In the genomic region with DNA sequence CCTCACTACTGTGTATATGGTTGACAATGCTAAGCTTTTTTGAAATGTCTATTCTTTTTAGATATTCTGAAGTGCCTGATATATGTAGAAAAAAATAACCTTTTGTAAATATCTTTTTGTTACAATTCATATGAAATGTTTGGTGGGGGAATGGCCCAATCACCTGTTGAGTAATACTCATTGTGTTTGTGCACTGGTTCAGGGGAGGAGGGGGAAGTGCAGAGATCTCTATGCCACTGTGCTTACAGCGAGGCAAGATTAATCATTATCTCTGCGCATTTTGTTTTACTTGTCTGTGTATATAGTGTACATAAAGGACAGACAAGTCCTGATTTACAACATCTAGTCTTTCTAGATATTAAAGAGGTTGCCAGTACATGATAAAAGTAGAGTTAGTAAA, we compare ENCODE assay signal across 19 cellular contexts. TPM values are rescaled to one million over a fixed set of nuclear protein-coding genes. Genes with fewer than 3 reads are reported as not detected.
DNase-seq lines count a peak whose midpoint lies in the region; ATAC-seq lines count a peak whose summit lies in the region.
"Had no signal": no experiment of that assay in that cellular context is flagged by ENCODE, and none has a peak within 500 bp of the region (broad histone marks: within the 10 kb centered on the region; RNA-seq: fewer than 3 reads in every experiment).

No MANE protein-coding gene starts in this region.

- DNase-seq in activated naive CD4-positive, alpha-beta T cell treated with anti-CD3 and anti-CD28 coated beads for 36 hours, result no peak
- no peak for DNase-seq in activated naive CD4-positive, alpha-beta T cell treated with anti-CD3 and anti-CD28 coated beads, Interleukin-2, amount 50 U/mL, for 72 hours (ENCODE audit: low spot score in 2 of 2)
- DNase-seq in NOMO-1 treated with DMSO at 0.1 percent for 48 hours (lab: John Stamatoyannopoulos, UW; ENCODE audit: unreplicated experiment) (peak; percentile 20), left kidney (ENCODE audit: low read depth, low spot score) (peak; percentile 49), HCEC 1CT (no peak)
- no peak for DNase-seq in activated T-cell treated with anti-CD3 and anti-CD28 coated beads, Interleukin-2, amount 50 U/mL, for 4 hours
- DNase-seq: activated naive CD8-positive, alpha-beta T cell treated with anti-CD3 and anti-CD28 coated beads, Interleukin-2, amount 10 ng/mL, durations not matched to agents 7 days and 5 days; body of pancreas; DMS153; effector memory CD4-positive, alpha-beta T cell; GM23248; Kasumi-1; mesendoderm; sigmoid colon had no signal

- no peaks in the 10 kb centered on the region for H3K9me3 Mint-ChIP-seq in activated naive CD4-positive, alpha-beta T cell treated with anti-CD3 and anti-CD28 coated beads for 36 hours
- H3K9me3 Mint-ChIP-seq in activated naive CD4-positive, alpha-beta T cell treated with anti-CD3 and anti-CD28 coated beads, Interleukin-2, amount 50 U/mL, for 72 hours, result no peaks in the 10 kb centered on the region
- no peaks in the 10 kb centered on the region for H3K9me3 Mint-ChIP-seq in activated T-cell treated with anti-CD3 and anti-CD28 coated beads, Interleukin-2, amount 50 U/mL, for 4 hours
- H3K9me3 Mint-ChIP-seq: activated naive CD8-positive, alpha-beta T cell treated with anti-CD3 and anti-CD28 coated beads, Interleukin-2, amount 10 ng/mL, durations not matched to agents 7 days and 5 days; natural killer cell treated with Interleukin-12 subunit alpha and Interleukin-12 subunit beta and Interleukin-15 and Interleukin-18, amount 100 ng/mL, for 72 hours had no signal

- intact Hi-C loops in activated naive CD4-positive, alpha-beta T cell treated with anti-CD3 and anti-CD28 coated beads for 36 hours (cut with micrococcal nuclease), result no loop called here

- peaks cover 25% of the 10 kb centered on the region for H3K27me3 Mint-ChIP-seq in activated naive CD4-positive, alpha-beta T cell treated with anti-CD3 and anti-CD28 coated beads for 36 hours (ENCODE audit: low read depth)
- H3K27me3 Mint-ChIP-seq in activated T-cell treated with anti-CD3 and anti-CD28 coated beads, Interleukin-2, amount 50 U/mL, for 4 hours (ENCODE audit: low read depth), result peaks cover 16% of the 10 kb centered on the region

- peaks cover 14% of the 10 kb centered on the region for H3K36me3 Mint-ChIP-seq in activated naive CD4-positive, alpha-beta T cell treated with anti-CD3 and anti-CD28 coated beads for 36 hours (ENCODE audit: low read depth)
- peaks cover 11 to 20% of the 10 kb centered on the region in 2 donors for H3K36me3 Mint-ChIP-seq in activated naive CD4-positive, alpha-beta T cell treated with anti-CD3 and anti-CD28 coated beads, Interleukin-2, amount 50 U/mL, for 72 hours
- peaks cover 14% of the 10 kb centered on the region for H3K36me3 Mint-ChIP-seq in activated T-cell treated with anti-CD3 and anti-CD28 coated beads, Interleukin-2, amount 50 U/mL, for 4 hours (ENCODE audit: insufficient read depth)

- CTCF ChIA-PET in activated naive CD4-positive, alpha-beta T cell treated with anti-CD3 and anti-CD28 coated beads for 36 hours (lab: Charles Lee), result no interaction called here

- peaks cover 2% of the 10 kb centered on the region for H3K4me1 Mint-ChIP-seq in activated naive CD4-positive, alpha-beta T cell treated with anti-CD3 and anti-CD28 coated beads for 36 hours (ENCODE audit: low read depth)
- H3K4me1 Mint-ChIP-seq in activated T-cell treated with anti-CD3 and anti-CD28 coated beads, Interleukin-2, amount 50 U/mL, for 4 hours (ENCODE audit: low read depth), result peaks cover 4% of the 10 kb centered on the region

- peak overlapping the region; percentile 30 for H3K4me3 Mint-ChIP-seq in activated naive CD4-positive, alpha-beta T cell treated with anti-CD3 and anti-CD28 coated beads for 36 hours
- no peak overlapping the region for H3K4me3 Mint-ChIP-seq in activated T-cell treated with anti-CD3 and anti-CD28 coated beads, Interleukin-2, amount 50 U/mL, for 4 hours
- H3K4me3 Mint-ChIP-seq: natural killer cell treated with Interleukin-12 subunit alpha and Interleukin-12 subunit beta and Interleukin-15 and Interleukin-18, amount 100 ng/mL, for 72 hours had no signal

- peak overlapping the region; percentile 31 for H3K27ac Mint-ChIP-seq in activated naive CD4-positive, alpha-beta T cell treated with anti-CD3 and anti-CD28 coated beads for 36 hours
- H3K27ac Mint-ChIP-seq in activated naive CD4-positive, alpha-beta T cell treated with anti-CD3 and anti-CD28 coated beads, Interleukin-2, amount 50 U/mL, for 72 hours, result peak overlapping the region in 1 of 2 donors; percentile 11
- H3K27ac Mint-ChIP-seq: natural killer cell treated with Interleukin-12 subunit alpha and Interleukin-12 subunit beta and Interleukin-15 and Interleukin-18, amount 100 ng/mL, for 72 hours had no signal

- no peak for ATAC-seq in activated naive CD4-positive, alpha-beta T cell treated with anti-CD3 and anti-CD28 coated beads, Interleukin-2, amount 50 U/mL, for 72 hours
- ATAC-seq in activated T-cell treated with anti-CD3 and anti-CD28 coated beads, Interleukin-2, amount 50 U/mL, for 4 hours, result no peak
- no peak for ATAC-seq in HG03469 (IDR thresholded peaks at IDR 0.05; ENCODE audit: unreplicated experiment)
- no peak for ATAC-seq in HG03280 (IDR thresholded peaks at IDR 0.05; ENCODE audit: unreplicated experiment)
- ATAC-seq: activated CD4-positive, CD25-positive, alpha-beta regulatory T cell treated with anti-CD3 and anti-CD28 coated beads, Interleukin-2, amount 50 U/mL, for 24 hours; body of pancreas; natural killer cell treated with Interleukin-12 subunit alpha and Interleukin-12 subunit beta and Interleukin-15 and Interleukin-18, amount 100 ng/mL, for 72 hours; SK-N-SH treated with all-trans-retinoic acid at 6 μM for 48 hours had no signal

RNA-seq across cellular contexts. Expression of gene NUP42, which starts 25.2 kb away (rescaled TPM):
- total RNA-seq in activated naive CD4-positive, alpha-beta T cell treated with anti-CD3 and anti-CD28 coated beads for 36 hours, result 10 to 100 TPM; 15.2 to 17.0 TPM
- 10 to 100 TPM; 18.9 to 36.1 TPM for total RNA-seq in activated naive CD4-positive, alpha-beta T cell treated with anti-CD3 and anti-CD28 coated beads, Interleukin-2, amount 50 U/mL, for 72 hours
- total RNA-seq in activated T-cell treated with anti-CD3 and anti-CD28 coated beads, Interleukin-2, amount 50 U/mL, for 4 hours, result 10 to 100 TPM; 29.7 to 44.8 (median 31.9) TPM

RNA-seq across cellular contexts. Expression of gene GPNMB, which starts 39.5 kb away (rescaled TPM):
- under 1 TPM; 0.38 to 0.54 TPM for total RNA-seq in activated naive CD4-positive, alpha-beta T cell treated with anti-CD3 and anti-CD28 coated beads for 36 hours
- total RNA-seq in activated naive CD4-positive, alpha-beta T cell treated with anti-CD3 and anti-CD28 coated beads, Interleukin-2, amount 50 U/mL, for 72 hours, result 1 to 10 TPM; 1.8 to 2.4 TPM
- under 1 TPM; 0.26 to 0.94 (median 0.71) TPM for total RNA-seq in activated T-cell treated with anti-CD3 and anti-CD28 coated beads, Interleukin-2, amount 50 U/mL, for 4 hours
- total RNA-seq: natural killer cell treated with Interleukin-12 subunit alpha and Interleukin-12 subunit beta and Interleukin-15 and Interleukin-18, amount 100 ng/mL, for 72 hours had no signal

Comparison
In these comparisons a context has a peak if more than half of its experiments do, and no peak if none do; other contexts are left out.
1. DNase-seq: peak in NOMO-1 treated with DMSO at 0.1 percent for 48 hours (single experiment) and left kidney (single experiment); none in activated naive CD4-positive, alpha-beta T cell treated with anti-CD3 and anti-CD28 coated beads for 36 hours (single experiment), activated naive CD4-positive, alpha-beta T cell treated with anti-CD3 and anti-CD28 coated beads, Interleukin-2, amount 50 U/mL, for 72 hours (0 of 2), activated T-cell treated with anti-CD3 and anti-CD28 coated beads, Interleukin-2, amount 50 U/mL, for 4 hours (single experiment) and HCEC 1CT (single experiment).